In the genomic region with DNA sequence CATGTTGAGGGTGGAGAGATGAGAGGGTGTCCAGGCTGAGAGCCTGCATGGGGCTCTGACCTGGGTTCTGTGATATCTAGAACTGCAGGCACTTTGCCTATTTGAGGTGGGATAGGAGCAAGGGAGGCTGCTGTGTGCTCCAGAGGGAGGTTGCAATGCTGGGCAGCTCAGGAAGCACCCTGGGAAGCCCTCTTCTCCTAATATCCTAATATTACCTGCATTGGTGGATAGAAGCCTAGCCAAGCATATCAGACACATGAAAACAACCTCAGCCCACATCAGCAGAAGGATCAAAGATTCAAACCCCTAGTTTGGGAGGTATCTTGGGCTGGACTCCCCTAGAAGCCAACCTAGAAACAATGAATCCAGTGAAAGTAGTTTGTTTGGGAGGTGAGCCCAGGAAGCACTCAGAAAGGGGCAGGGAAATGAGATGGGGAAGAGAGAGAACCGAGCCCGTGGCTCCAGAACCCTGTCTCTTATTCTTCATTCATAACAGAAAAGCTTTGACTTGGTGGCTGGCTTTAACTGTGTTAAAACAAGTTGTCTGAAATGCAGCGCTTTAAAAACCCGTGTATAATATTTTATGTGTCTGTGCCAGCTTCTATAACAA, we compare ENCODE assay signal across 8 cellular contexts.
"Had no signal": no experiment of that assay in that cellular context is flagged by ENCODE, and none has a peak within 500 bp of the region (broad histone marks: within the 10 kb centered on the region; RNA-seq: fewer than 3 reads in every experiment).

No MANE protein-coding gene starts in this region.

- DNase-seq: GM23248, GOT3, H7, H9, HCEC 1CT, HFFc6 had no signal

- H3K4me2 ChIP-seq: GM23338 had no signal

- H2AFZ ChIP-seq: GM23248, GM23338 had no signal

- H3K4me3 ChIP-seq: GM23248, GM23338, HAP-1 had no signal

- H3K27ac Mint-ChIP-seq: GM23338, H9, HFFc6 had no signal

- H3K4me1 ChIP-seq: HAP-1 had no signal

- H3K9me3 Mint-ChIP-seq: GM23338, HFFc6 had no signal

- H3K4me3 Mint-ChIP-seq: GM23338, H9, HFFc6 had no signal

- H3K36me3 ChIP-seq: HAP-1 had no signal

- H3K4me1 Mint-ChIP-seq: GM23338, H9 had no signal

- H3K9me3 ChIP-seq: HAP-1 had no signal

- H3K27ac ChIP-seq: GM23248 had no signal
